16 cellular contexts compared by ENCODE assay signal in genomic region chr10:4839353-4839752, GRCh38. TPM values are rescaled to one million over a fixed set of nuclear protein-coding genes. Genes with fewer than 3 reads are reported as not detected.
DNase-seq lines count a peak whose midpoint lies in the region; ATAC-seq and TF ChIP-seq lines count a peak whose summit lies in the region.
"Had no signal": no experiment of that assay in that cellular context is flagged by ENCODE, and none has a peak within 500 bp of the region (broad histone marks: within the 10 kb centered on the region; RNA-seq: fewer than 3 reads in every experiment).

No MANE protein-coding gene starts in this region.

- H3K36me3 ChIP-seq in left ventricle myocardium inferior (peaks cover 62% of the 10 kb centered on the region), PC-3 (ENCODE audit: low read depth, low read length) (no peaks in the 10 kb centered on the region), esophagus muscularis mucosa (peaks cover 0 to 72% (median 49%) of the 10 kb centered on the region in 4 donors)

- H3F3A ChIP-seq in PC-3 (ENCODE audit: low read length, unreplicated experiment): no peaks in the 10 kb centered on the region

- TF ChIP-seq POLR2A in esophagus muscularis mucosa (IDR thresholded peaks at IDR 0.05; ENCODE audit: low read depth): no peak

- TF ChIP-seq CTCF in left ventricle myocardium inferior (IDR thresholded peaks at IDR 0.05; ENCODE audit: borderline replicate concordance) (peak; percentile 22), PC-3 (conservative IDR thresholded peaks at IDR 0.05; ENCODE audit: low read depth, low read length) (no peak), esophagus muscularis mucosa (IDR thresholded peaks at IDR 0.05) (no peak)

- H3K27ac ChIP-seq in left ventricle myocardium inferior (replicated peaks): peak overlapping the region; percentile 64
- no peak overlapping the region for H3K27ac ChIP-seq in PC-3 (ENCODE audit: low read length)
- H3K27ac ChIP-seq in esophagus muscularis mucosa (replicated peaks in 1 of 4): no peak overlapping the region

- H3K79me2 ChIP-seq in PC-3 (ENCODE audit: low read length): no peaks in the 10 kb centered on the region

- H4K20me1 ChIP-seq in PC-3 (ENCODE audit: low read length): no peaks in the 10 kb centered on the region

- BruUV-seq in PC-3 (replicated peaks; lab: Mats Ljungman, UMichigan): no TSS peak

- H3K27me3 ChIP-seq in left ventricle myocardium inferior (ENCODE audit: low read depth): no peaks in the 10 kb centered on the region
- H3K27me3 ChIP-seq in PC-3 (ENCODE audit: low read length): no peaks in the 10 kb centered on the region
- no peaks in the 10 kb centered on the region for H3K27me3 ChIP-seq in esophagus muscularis mucosa

- no peaks in the 10 kb centered on the region for H3K9me2 ChIP-seq in PC-3 (replicated peaks; ENCODE audit: low read length)

- H3K9ac ChIP-seq in PC-3 (ENCODE audit: low read length): no peak overlapping the region

- H3K9me3 ChIP-seq in left ventricle myocardium inferior (replicated peaks) (no peaks in the 10 kb centered on the region), PC-3 (ENCODE audit: low read length) (no peaks in the 10 kb centered on the region), esophagus muscularis mucosa (no peaks in the 10 kb centered on the region)

- POLR2A ChIA-PET in PC-3 (lab: Charles Lee; ENCODE audit: unreplicated experiment): interaction anchor here (0.6 kb wide), 1 partner anchor 1007 kb away, joined by 6 read pairs; no protein-coding TSS in a partner anchor

- H3K4me3 ChIP-seq in left ventricle myocardium inferior (no peak overlapping the region), PC-3 (ENCODE audit: low read length) (no peak overlapping the region), esophagus muscularis mucosa (no peak overlapping the region)

- no peak for TF ChIP-seq EP300 in esophagus muscularis mucosa (IDR thresholded peaks at IDR 0.05)

- H2AFZ ChIP-seq in PC-3 (ENCODE audit: low read length): no peak overlapping the region

- H3K4me1 ChIP-seq in left ventricle myocardium inferior: peaks cover 13% of the 10 kb centered on the region
- H3K4me1 ChIP-seq in PC-3 (ENCODE audit: insufficient read depth, low read length): no peaks in the 10 kb centered on the region
- H3K4me1 ChIP-seq in esophagus muscularis mucosa: peaks cover 7 to 12% (median 10%) of the 10 kb centered on the region in 4 donors

- intact Hi-C loops in left ventricle myocardium inferior (cut with micrococcal nuclease): no loop called here
- intact Hi-C loops in left ventricle myocardium superior (cut with micrococcal nuclease): no loop called here
- intact Hi-C loops in PC-3 (cut with micrococcal nuclease): no loop called here
- intact Hi-C loops in esophagus muscularis mucosa (cut with DNase I): no loop called here

- WGBS in esophagus muscularis mucosa: 74% methylated on average over 4 of the region's 4 CpGs

- ATAC-seq in left ventricle myocardium superior: no peak
- ATAC-seq in PC-3: 0 out of 2 replicates have a peak, but pooled peaks have one; percentile 33
- ATAC-seq in GM18519 (IDR thresholded peaks at IDR 0.05; ENCODE audit: low FRiP score, unreplicated experiment): no peak
- ATAC-seq: CD8-positive, alpha-beta T cell had no signal

- no peak overlapping the region for H3K4me2 ChIP-seq in PC-3 (ENCODE audit: low read length)

- CTCF ChIA-PET in PC-3 (lab: Charles Lee): no interaction called here

- no peak for DNase-seq in left ventricle myocardium inferior
- no peak for DNase-seq in left ventricle myocardium superior
- no peak for DNase-seq in PC-3
- DNase-seq in esophagus muscularis mucosa (ENCODE audit: extremely low spot score): peak; percentile 81
- DNase-seq in stimulated activated naive CD4-positive, alpha-beta T cell (lab: John Stamatoyannopoulos, UW): no peak
- no peak for DNase-seq in HK-2 (ENCODE audit: unreplicated experiment)
- DNase-seq: ACHN; CD8-positive, alpha-beta T cell; GF-D8; GOT3; Kasumi-1; NCI-H1436; NCI-H2081; NCI-H510A treated with DMSO at 0.1 percent for 48 hours; NK-92 treated with Interleukin-12 subunit alpha and Interleukin-12 subunit beta, amount 100 ng/mL, for 24 hours had no signal

RNA-seq across cellular contexts. Expression of gene AKR1E2, which starts 13.3 kb away (rescaled TPM):
- total RNA-seq in left ventricle myocardium inferior: 5.9 TPM
- 4.5 TPM for total RNA-seq in left ventricle myocardium superior
- 0.36 TPM in 1 of 2 replicates, not detected in the other for total RNA-seq in PC-3 (2014; rRNA removed)
- 10 to 100 TPM; 16.5 to 21.0 (median 18.0) TPM for total RNA-seq in esophagus muscularis mucosa
